ENCODE assay signal across 8 cellular contexts in the genomic region with DNA sequence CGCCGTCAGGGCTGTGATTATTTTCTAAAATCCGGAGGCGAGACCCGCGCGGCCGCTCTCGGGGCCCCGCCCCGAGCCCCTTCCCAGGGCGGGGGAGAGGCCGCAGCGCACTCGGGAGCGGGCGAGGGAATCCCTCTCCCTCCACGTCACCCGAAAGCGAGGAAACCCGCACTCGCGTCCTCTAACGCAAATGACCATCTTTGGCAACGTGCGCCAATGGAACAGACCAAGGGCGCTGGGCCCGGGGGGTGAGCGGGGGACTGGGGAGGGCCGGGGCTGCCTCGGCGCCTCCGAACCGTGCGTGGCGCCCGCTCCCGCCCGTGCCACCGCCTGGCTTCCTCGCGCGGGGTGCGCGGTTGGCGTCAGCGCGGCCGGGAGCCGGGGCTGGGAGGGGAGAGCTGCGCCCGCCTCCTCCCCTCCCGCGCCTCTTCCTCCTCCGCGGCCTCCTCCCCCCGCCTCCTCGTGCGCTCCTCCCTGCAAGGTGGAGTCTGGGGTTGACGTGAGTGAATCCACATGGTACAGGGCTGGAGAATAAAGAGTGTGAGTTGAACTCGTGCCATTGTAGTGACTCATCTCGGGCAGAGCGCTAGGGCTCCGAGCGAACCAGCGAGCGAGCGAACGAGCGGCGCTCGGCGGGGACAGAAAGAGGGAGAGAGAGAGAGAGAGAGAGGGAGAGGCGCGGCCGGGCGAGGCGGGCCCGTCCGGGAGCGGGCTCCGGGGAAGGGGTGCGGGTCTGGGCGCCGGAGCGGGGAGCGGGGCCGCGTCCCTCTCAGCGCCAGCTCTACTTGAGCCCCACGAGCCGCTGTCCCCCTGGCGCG. TPM values are rescaled to one million over a fixed set of nuclear protein-coding genes. Genes with fewer than 3 reads are reported as not detected.
A peak's percentile ranks its signal among the peaks of the same experiment; 100 is the strongest.
DNase-seq lines count a peak whose midpoint lies in the region; ATAC-seq, FAIRE-seq and TF ChIP-seq lines count a peak whose summit lies in the region.

FOSL2 (plus strand) TSS at position 562 of the 818 bp plus-strand sequence. CDS start 863 bp downstream, outside the sequence.

- H3K4me3 Mint-ChIP-seq in activated naive CD8-positive, alpha-beta T cell treated with anti-CD3 and anti-CD28 coated beads, Interleukin-2, amount 10 ng/mL, durations not matched to agents 7 days and 5 days: peak within 1 kb of the TSS; percentile 89

- peak within 1 kb of the TSS; percentile 85 for H2AFZ ChIP-seq in SU-DHL-6 (ENCODE audit: low read depth, low read length, severe bottlenecking)

- TF ChIP-seq POLR2A in GM10847 (IDR thresholded peaks at IDR 0.05; ENCODE audit: extremely low read depth, insufficient read length) (peak; percentile 69), tibial nerve (IDR thresholded peaks at IDR 0.05) (peak; percentile 98 to 99)

- H3K27me3 Mint-ChIP-seq in activated naive CD8-positive, alpha-beta T cell treated with anti-CD3 and anti-CD28 coated beads, Interleukin-2, amount 10 ng/mL, durations not matched to agents 7 days and 5 days: no peaks in the 10 kb centered on the region

- ATAC-seq in HG02678 (IDR thresholded peaks at IDR 0.05; ENCODE audit: unreplicated experiment) (peak; percentile 76), Right ventricle myocardium inferior (peak; percentile 76), pancreas (peak; percentile 61 to 77 (median 68))
- ATAC-seq in activated naive CD8-positive, alpha-beta T cell treated with anti-CD3 and anti-CD28 coated beads, Interleukin-2, amount 10 ng/mL, durations not matched to agents 7 days and 5 days (ENCODE audit: low read depth): peak; percentile 79

- H3K4me2 ChIP-seq in SU-DHL-6 (ENCODE audit: low read depth, low read length, poor library complexity, severe bottlenecking): peak within 1 kb of the TSS; percentile 91

- H3K27ac ChIP-seq in SU-DHL-6 (ENCODE audit: low read depth, low read length) (peak within 1 kb of the TSS; percentile 63), pancreas (peak within 1 kb of the TSS; percentile 94 to 100 (median 100)), tibial nerve (peak within 1 kb of the TSS; percentile 99 to 100 (median 100))

- H3K4me1 Mint-ChIP-seq in activated naive CD8-positive, alpha-beta T cell treated with anti-CD3 and anti-CD28 coated beads, Interleukin-2, amount 10 ng/mL, durations not matched to agents 7 days and 5 days: peaks cover 24% of the 10 kb centered on the region

- no peaks in the 10 kb centered on the region for H3K9me3 Mint-ChIP-seq in activated naive CD8-positive, alpha-beta T cell treated with anti-CD3 and anti-CD28 coated beads, Interleukin-2, amount 10 ng/mL, durations not matched to agents 7 days and 5 days

- intact Hi-C loops in Right ventricle myocardium inferior (cut with DNase I) (loop anchor here (1.0 to 10.0 kb wide), 5 partner anchors 120 to 675 kb away; partner anchors contain the start of genes BABAM2 and RBKS), pancreas (cut with DNase I) (no loop called here)

- no peaks in the 10 kb centered on the region for H3K79me2 ChIP-seq in SU-DHL-6 (ENCODE audit: insufficient read depth, low read length)

- H3K4me3 ChIP-seq in SU-DHL-6 (ENCODE audit: insufficient read depth, low read length, poor library complexity, severe bottlenecking) (peak within 1 kb of the TSS; percentile 67), pancreas (peak within 1 kb of the TSS; percentile 66 to 87 (median 77)), tibial nerve (peak within 1 kb of the TSS; percentile 71 to 99 (median 94))

- 0% methylated on average over 60 to 94 of the region's 94 CpGs for WGBS in pancreas, 2 donors
- WGBS in tibial nerve, 2 donors: 1% methylated on average over 48 to 60 of the region's 94 CpGs

- peak within 1 kb of the TSS; percentile 98 for H3K27ac Mint-ChIP-seq in activated naive CD8-positive, alpha-beta T cell treated with anti-CD3 and anti-CD28 coated beads, Interleukin-2, amount 10 ng/mL, durations not matched to agents 7 days and 5 days

- POLR2A ChIA-PET in activated naive CD8-positive, alpha-beta T cell treated with anti-CD3 and anti-CD28 coated beads, Interleukin-2, amount 10 ng/mL, durations not matched to agents 7 days and 5 days (lab: Charles Lee): interaction anchor here (0.6 to 4.7 kb wide), 19 partner anchors 9 to 638 kb away, joined by 3 to 38 read pairs (median 5); no protein-coding TSS in a partner anchor

- H3K9me3 ChIP-seq in SU-DHL-6 (ENCODE audit: insufficient read depth, low read length): no peaks in the 10 kb centered on the region
- no peaks in the 10 kb centered on the region for H3K9me3 ChIP-seq in pancreas
- no peaks in the 10 kb centered on the region for H3K9me3 ChIP-seq in tibial nerve

- FAIRE-seq in pancreas (lab: Jason Lieb, UNC): no peak

- H3K4me1 ChIP-seq in pancreas (peaks cover 0 to 17% (median 13%) of the 10 kb centered on the region in 3 donors), tibial nerve (peaks cover 0 to 17% (median 15%) of the 10 kb centered on the region in 4 donors)

- H3K36me3 ChIP-seq in SU-DHL-6 (ENCODE audit: low read length) (no peaks in the 10 kb centered on the region), pancreas (no peaks in the 10 kb centered on the region), tibial nerve (no peaks in the 10 kb centered on the region)

- H4K20me1 ChIP-seq in SU-DHL-6 (ENCODE audit: low read depth, low read length): no peaks in the 10 kb centered on the region

- H3K27me3 ChIP-seq in SU-DHL-6 (ENCODE audit: low read length): no peaks in the 10 kb centered on the region
- no peaks in the 10 kb centered on the region for H3K27me3 ChIP-seq in pancreas
- H3K27me3 ChIP-seq in tibial nerve: no peaks in the 10 kb centered on the region

- peaks cover 1% of the 10 kb centered on the region for H3K36me3 Mint-ChIP-seq in activated naive CD8-positive, alpha-beta T cell treated with anti-CD3 and anti-CD28 coated beads, Interleukin-2, amount 10 ng/mL, durations not matched to agents 7 days and 5 days

- TF ChIP-seq CTCF in SU-DHL-6 (IDR thresholded peaks at IDR 0.05; ENCODE audit: insufficient read depth, low read length, poor library complexity, severe bottlenecking) (no peak), pancreas (IDR thresholded peaks at IDR 0.05) (no peak), tibial nerve (IDR thresholded peaks at IDR 0.05) (peak in 3 of 5 experiments; percentile 6 to 48 (median 29))

- peak within 1 kb of the TSS; percentile 73 for H3K9ac ChIP-seq in SU-DHL-6 (ENCODE audit: low read length)

- TF ChIP-seq EP300 in tibial nerve (IDR thresholded peaks at IDR 0.05): peak; percentile 70 to 100

- no peaks in the 10 kb centered on the region for H3K9me2 ChIP-seq in SU-DHL-6 (replicated peaks; ENCODE audit: insufficient read depth, low read length)

- peak; percentile 90 for DNase-seq in NCI-H1105 treated with DMSO at 0.1 percent for 48 hours (lab: John Stamatoyannopoulos, UW)
- peak; percentile 91 for DNase-seq in activated naive CD8-positive, alpha-beta T cell treated with anti-CD3 and anti-CD28 coated beads, Interleukin-2, amount 10 ng/mL, durations not matched to agents 7 days and 5 days
- peak; percentile 97 for DNase-seq in Right ventricle myocardium inferior (ENCODE audit: missing footprints)
- peak; percentile 94 to 99 (median 96) for DNase-seq in pancreas
- DNase-seq in tibial nerve (ENCODE audit: low spot score in 2 of 2): peak; percentile 93 to 98

- H3F3A ChIP-seq in SU-DHL-6 (ENCODE audit: insufficient read depth): 0 out of 2 replicates have a peak, but pooled peaks cover 3% of the 10 kb centered on the region

RNA-seq across cellular contexts. Expression of gene FOSL2, which starts in this region (rescaled TPM):
- total RNA-seq in activated naive CD8-positive, alpha-beta T cell treated with anti-CD3 and anti-CD28 coated beads, Interleukin-2, amount 10 ng/mL, durations not matched to agents 7 days and 5 days: 10 to 100 TPM; 24.9 to 30.1 TPM
- total RNA-seq in Right ventricle myocardium inferior: 48.5 TPM
- total RNA-seq in pancreas: 10 to 100 TPM; 13.3 to 39.1 (median 27.5) TPM
- 10 to 100 TPM; 10.0 to 11.9 TPM for polyA plus RNA-seq in pancreas
- 100 to 1,000 TPM; 141 to 207 (median 190) TPM for total RNA-seq in tibial nerve

Comparison
In these comparisons a context has a peak if more than half of its experiments do, and no peak if none do; other contexts are left out.
1. Peak in every context shown above with its lines: DNase-seq, ATAC-seq, H3K4me3 ChIP-seq and H3K27ac ChIP-seq.
2. CTCF ChIP-seq: peak in tibial nerve (3 of 5); none in SU-DHL-6 (single experiment) and pancreas (0 of 4).